Comparison of ENCODE assay signal across 8 cellular contexts in genomic region chr5:172479034-172479783, GRCh38. TPM values are rescaled to one million over a fixed set of nuclear protein-coding genes. Genes with fewer than 3 reads are reported as not detected.
DNase-seq lines count a peak whose midpoint lies in the region; TF ChIP-seq lines count a peak whose summit lies in the region.

No MANE protein-coding gene starts in this region.

- H3K27me3 ChIP-seq in H7 (ENCODE audit: control insufficient read depth, insufficient read depth, low read length) (no peaks in the 10 kb centered on the region), ascending aorta (no peaks in the 10 kb centered on the region), left ventricle myocardium inferior (ENCODE audit: low read depth) (no peaks in the 10 kb centered on the region)

- H3K27ac ChIP-seq in ascending aorta (no peak overlapping the region), left ventricle myocardium inferior (replicated peaks) (peak overlapping the region; percentile 88)

- DNase-seq in DMS 273 (lab: John Stamatoyannopoulos, UW; ENCODE audit: unreplicated experiment) (peak; percentile 95), H7 (peak; percentile 92), NCI-H1105 treated with DMSO at 0.1 percent for 48 hours (lab: John Stamatoyannopoulos, UW) (peak; percentile 45), SW 1271 (lab: John Stamatoyannopoulos, UW) (peak; percentile 79 to 89), ascending aorta (ENCODE audit: low spot score in 2 of 2) (peak; percentile 27 to 88), left ventricle myocardium inferior (peak; percentile 84), pulmonary artery endothelial cell (ENCODE audit: low read depth, low spot score) (peak; percentile 77), cerebellar nuclear complex (lab: John Stamatoyannopoulos, UW) (no peak)

- H3K9me3 ChIP-seq in ascending aorta = no peaks in the 10 kb centered on the region
- H3K9me3 ChIP-seq in left ventricle myocardium inferior (replicated peaks) = no peaks in the 10 kb centered on the region

- H3K4me3 ChIP-seq in H7 (ENCODE audit: insufficient read depth, low read depth, low read length) (no peak overlapping the region), ascending aorta (no peak overlapping the region), left ventricle myocardium inferior (peak overlapping the region; percentile 47)

- intact Hi-C loops in ascending aorta (cut with DNase I) (loop anchor here (1.0 kb wide), 1 partner anchor 218 kb away; no protein-coding TSS in a partner anchor), left ventricle myocardium inferior (cut with micrococcal nuclease) (loop anchor here (5.0 kb wide), 1 partner anchor 218 kb away; no protein-coding TSS in a partner anchor)

- H3K4me1 ChIP-seq in ascending aorta (no peaks in the 10 kb centered on the region), left ventricle myocardium inferior (peaks cover 22% of the 10 kb centered on the region)

- H3K36me3 ChIP-seq in H7 (replicated peaks; ENCODE audit: control insufficient read depth, insufficient read depth, low read length) = no peaks in the 10 kb centered on the region
- H3K36me3 ChIP-seq in ascending aorta = no peaks in the 10 kb centered on the region
- H3K36me3 ChIP-seq in left ventricle myocardium inferior = no peaks in the 10 kb centered on the region

- peak; percentile 72 to 89 (median 83) for TF ChIP-seq CTCF in ascending aorta (IDR thresholded peaks at IDR 0.05)
- peak; percentile 87 for TF ChIP-seq CTCF in left ventricle myocardium inferior (IDR thresholded peaks at IDR 0.05; ENCODE audit: borderline replicate concordance)

RNA-seq across cellular contexts. Expression of gene SH3PXD2B, which starts 24.9 kb away (rescaled TPM):
- 36.7 and 47.7 TPM in 2 replicates for total RNA-seq in H7 (2014; rRNA removed; shearing (Covaris generic))
- total RNA-seq in ascending aorta (60.8 TPM), left ventricle myocardium inferior (5.2 TPM), pulmonary artery endothelial cell (19.4 and 25.9 TPM in 2 replicates)

Comparison
In these comparisons a context has a peak if more than half of its experiments do, and no peak if none do; other contexts are left out.
1. DNase-seq: peak in DMS 273 (single experiment), H7 (single experiment), NCI-H1105 treated with DMSO at 0.1 percent for 48 hours (single experiment), SW 1271 (2 of 2), ascending aorta (2 of 2), left ventricle myocardium inferior (single experiment) and pulmonary artery endothelial cell (single experiment); none in cerebellar nuclear complex (0 of 2).